20 cellular contexts compared by ENCODE assay signal in the genomic region with DNA sequence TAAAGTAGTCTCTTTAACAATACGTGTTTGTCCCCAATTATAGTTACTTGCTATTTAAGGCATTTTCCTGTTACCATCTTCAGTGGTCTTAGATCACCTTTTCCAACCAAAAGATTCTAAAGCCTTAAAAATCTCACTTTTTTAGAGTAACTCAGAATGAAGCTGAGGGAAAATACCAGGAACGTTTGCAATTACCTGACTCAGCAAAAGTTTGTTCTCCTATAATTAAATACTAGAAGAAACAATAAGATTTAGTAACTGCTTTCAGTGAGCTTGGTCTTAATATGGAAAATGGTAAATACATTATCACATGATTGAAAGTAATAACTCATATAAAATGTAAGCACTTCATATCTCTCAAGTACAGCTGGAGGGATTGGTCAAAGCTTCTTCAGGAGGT. TPM values are rescaled to one million over a fixed set of nuclear protein-coding genes. Genes with fewer than 3 reads are reported as not detected.
DNase-seq lines count a peak whose midpoint lies in the region; ATAC-seq, FAIRE-seq and TF ChIP-seq lines count a peak whose summit lies in the region.
"Had no signal": no experiment of that assay in that cellular context is flagged by ENCODE, and none has a peak within 500 bp of the region (broad histone marks: within the 10 kb centered on the region; RNA-seq: fewer than 3 reads in every experiment).

No MANE protein-coding gene starts in this region.

- peaks cover 73% of the 10 kb centered on the region for H4K20me1 ChIP-seq in astrocyte (ENCODE audit: insufficient read depth, low read length)

- no peaks in the 10 kb centered on the region for H3K36me3 ChIP-seq in CD8-positive, alpha-beta memory T cell (ENCODE audit: insufficient read depth, low read length)
- H3K36me3 ChIP-seq in astrocyte (ENCODE audit: insufficient read depth, low read length): peaks cover 20% of the 10 kb centered on the region

- H2AFZ ChIP-seq in astrocyte (ENCODE audit: low read depth, low read length): no peak overlapping the region

- H3K36me3 Mint-ChIP-seq in CD8-positive, alpha-beta memory T cell: peaks cover 0 to 6% (median 6%) of the 10 kb centered on the region in 3 donors
- H3K36me3 Mint-ChIP-seq in astrocyte (ENCODE audit: low read depth, unreplicated experiment): peaks cover 11% of the 10 kb centered on the region
- H3K36me3 Mint-ChIP-seq in stimulated activated memory B cell treated with anti-CD40 and anti-IgM and Interleukin-4, amounts not matched to agents 10 μg/mL and 1 μg/mL and 100 μg/mL, for 72 hours: peaks cover 37% of the 10 kb centered on the region

- H3K9me3 Mint-ChIP-seq in CD8-positive, alpha-beta memory T cell: no peaks in the 10 kb centered on the region
- no peaks in the 10 kb centered on the region for H3K9me3 Mint-ChIP-seq in astrocyte (ENCODE audit: unreplicated experiment)
- no peaks in the 10 kb centered on the region for H3K9me3 Mint-ChIP-seq in stimulated activated memory B cell treated with anti-CD40 and anti-IgM and Interleukin-4, amounts not matched to agents 10 μg/mL and 1 μg/mL and 100 μg/mL, for 72 hours
- H3K9me3 Mint-ChIP-seq: CD14-positive monocyte, T-cell had no signal

- no peak for DNase-seq in CD8-positive, alpha-beta memory T cell
- DNase-seq in H54 (ENCODE audit: insufficient read length, low spot score) (no peak), astrocyte (ENCODE audit: low read depth) (no peak), cerebellar cortex (ENCODE audit: low spot score) (no peak), GM10248 (ENCODE audit: extremely low spot score) (no peak)
- DNase-seq: AML-193, DND-41, MG63, NCI-H1048, NCI-H146, NCI-H2029 treated with DMSO at 0.1 percent for 48 hours, NCI-H510A, NCI-H774, RPMI8226, SHP77 treated with DMSO at 0.1 percent for 48 hours, T-cell had no signal

- H3K27me3 Mint-ChIP-seq in CD8-positive, alpha-beta memory T cell: no peaks in the 10 kb centered on the region
- no peaks in the 10 kb centered on the region for H3K27me3 Mint-ChIP-seq in astrocyte (ENCODE audit: low read depth, unreplicated experiment)
- no peaks in the 10 kb centered on the region for H3K27me3 Mint-ChIP-seq in stimulated activated memory B cell treated with anti-CD40 and anti-IgM and Interleukin-4, amounts not matched to agents 10 μg/mL and 1 μg/mL and 100 μg/mL, for 72 hours
- H3K27me3 Mint-ChIP-seq: T-cell had no signal

- no peak overlapping the region for H3K9ac ChIP-seq in astrocyte (ENCODE audit: low read length)

- FAIRE-seq in H54 (lab: Jason Lieb, UNC) (peak; percentile 82), astrocyte (lab: Jason Lieb, UNC) (no peak)

- no peak overlapping the region for H3K4me3 Mint-ChIP-seq in CD8-positive, alpha-beta memory T cell
- H3K4me3 Mint-ChIP-seq in astrocyte (ENCODE audit: unreplicated experiment): peak overlapping the region; percentile 40
- no peak overlapping the region for H3K4me3 Mint-ChIP-seq in stimulated activated memory B cell treated with anti-CD40 and anti-IgM and Interleukin-4, amounts not matched to agents 10 μg/mL and 1 μg/mL and 100 μg/mL, for 72 hours
- H3K4me3 Mint-ChIP-seq: CD14-positive monocyte, T-cell had no signal

- no peak for ATAC-seq in stimulated activated memory B cell treated with anti-CD40 and anti-IgM and Interleukin-4, amounts not matched to agents 10 μg/mL and 1 μg/mL and 100 μg/mL, for 72 hours
- ATAC-seq in HG03159 (IDR thresholded peaks at IDR 0.05; ENCODE audit: unreplicated experiment): no peak
- ATAC-seq: SK-N-SH treated with all-trans-retinoic acid at 6 μM for 48 hours, T-cell had no signal

- peaks cover 99% of the 10 kb centered on the region for H3K79me2 ChIP-seq in astrocyte (ENCODE audit: insufficient read depth, low read length)

- H3K4me3 ChIP-seq in CD8-positive, alpha-beta memory T cell (ENCODE audit: low read length): no peak overlapping the region
- H3K4me3 ChIP-seq in astrocyte (ENCODE audit: insufficient read depth, low read depth, low read length): no peak overlapping the region
- H3K4me3 ChIP-seq: MG63 had no signal

- no peaks in the 10 kb centered on the region for H3K27me3 ChIP-seq in CD8-positive, alpha-beta memory T cell (ENCODE audit: insufficient read depth, low read length, poor library complexity, severe bottlenecking)
- no peaks in the 10 kb centered on the region for H3K27me3 ChIP-seq in astrocyte (ENCODE audit: insufficient read depth, low read length)
- H3K27me3 ChIP-seq: MG63 had no signal

- H3K4me1 ChIP-seq in CD8-positive, alpha-beta memory T cell (ENCODE audit: insufficient read depth, low read length): peaks cover 22% of the 10 kb centered on the region
- H3K4me1 ChIP-seq in astrocyte (ENCODE audit: insufficient read depth, low read length): no peaks in the 10 kb centered on the region

- H3K4me2 ChIP-seq in astrocyte (ENCODE audit: low read length): no peak overlapping the region

- no peaks in the 10 kb centered on the region for H3K9me3 ChIP-seq in CD8-positive, alpha-beta memory T cell (ENCODE audit: low read length)
- H3K9me3 ChIP-seq in astrocyte (ENCODE audit: insufficient read depth, low read depth, low read length): no peaks in the 10 kb centered on the region
- H3K9me3 ChIP-seq: MG63 had no signal

- no peak for TF ChIP-seq POLR2A in H54 (IDR thresholded peaks at IDR 0.05; ENCODE audit: low read depth, low read length)

- TF ChIP-seq CTCF in astrocyte (IDR thresholded peaks at IDR 0.05; ENCODE audit: insufficient read depth, low read depth, low read length) (no peak), GM10248 (IDR thresholded peaks at IDR 0.05; ENCODE audit: control extremely low read depth, extremely low read depth, low read depth, missing control alignments) (no peak)

- peak overlapping the region in 6 of 8 donors; percentile 0 to 41 (median 30) for H3K27ac Mint-ChIP-seq in CD8-positive, alpha-beta memory T cell
- no peak overlapping the region for H3K27ac Mint-ChIP-seq in astrocyte (ENCODE audit: unreplicated experiment)
- peak overlapping the region; percentile 0 for H3K27ac Mint-ChIP-seq in stimulated activated memory B cell treated with anti-CD40 and anti-IgM and Interleukin-4, amounts not matched to agents 10 μg/mL and 1 μg/mL and 100 μg/mL, for 72 hours
- H3K27ac Mint-ChIP-seq: T-cell had no signal

- peaks cover 57 to 80% (median 78%) of the 10 kb centered on the region in 3 donors for H3K4me1 Mint-ChIP-seq in CD8-positive, alpha-beta memory T cell
- peaks cover 44% of the 10 kb centered on the region for H3K4me1 Mint-ChIP-seq in astrocyte (ENCODE audit: low read depth, unreplicated experiment)
- H3K4me1 Mint-ChIP-seq in stimulated activated memory B cell treated with anti-CD40 and anti-IgM and Interleukin-4, amounts not matched to agents 10 μg/mL and 1 μg/mL and 100 μg/mL, for 72 hours: peaks cover 65% of the 10 kb centered on the region

- no peak overlapping the region for H3K27ac ChIP-seq in CD8-positive, alpha-beta memory T cell (ENCODE audit: low read depth, low read length)
- H3K27ac ChIP-seq in astrocyte (ENCODE audit: low read depth, low read length): no peak overlapping the region

- POLR2A ChIA-PET in CD8-positive, alpha-beta memory T cell (lab: Charles Lee): interaction anchor here (1.0 kb wide), 1 partner anchor 18 kb away, joined by 3 read pairs; no protein-coding TSS in a partner anchor
- POLR2A ChIA-PET in GM10248 (lab: Yijun Ruan, JAX): no interaction called here

- CTCF ChIA-PET in CD8-positive, alpha-beta memory T cell (lab: Charles Lee): no interaction called here
- CTCF ChIA-PET in GM10248 (lab: Yijun Ruan, JAX): interaction anchor here (0.7 to 2.1 kb wide), 7 partner anchors 9 to 66 kb away, joined by 3 to 13 read pairs (median 5); a partner anchor contains a TSS

RNA-seq across cellular contexts. Expression of a gene that starts 21.7 kb away (rescaled TPM):
- total RNA-seq in CD8-positive, alpha-beta memory T cell: 10 to 100 TPM; 20.9 to 22.3 TPM
- polyA plus RNA-seq in CD8-positive, alpha-beta memory T cell: 11.9 TPM
- total RNA-seq in astrocyte: 99.4 and 116 TPM in 2 replicates
